8 cellular contexts compared by ENCODE assay signal in the genomic region with DNA sequence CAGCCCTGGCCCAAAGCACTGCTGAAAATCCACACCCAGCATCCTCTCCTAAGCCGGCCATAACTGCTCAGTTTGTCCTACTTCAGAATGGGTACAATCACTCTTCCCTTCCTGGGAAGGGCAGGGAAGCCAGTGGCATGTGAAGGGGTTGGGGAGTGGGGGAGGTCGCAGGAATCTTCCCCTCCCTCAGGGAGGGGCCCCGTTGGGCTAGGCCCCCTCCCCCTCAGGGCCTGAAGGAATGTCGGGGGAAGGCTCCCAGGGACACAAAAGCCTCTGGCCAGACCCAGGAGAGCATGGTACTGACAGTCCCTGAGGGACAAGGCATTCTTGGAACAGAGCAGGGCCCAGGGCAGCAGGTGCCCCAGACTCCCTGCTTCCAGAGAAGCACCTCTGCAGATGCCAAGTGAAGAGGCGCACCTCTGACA. TPM values are rescaled to one million over a fixed set of nuclear protein-coding genes. Genes with fewer than 3 reads are reported as not detected.
DNase-seq lines count a peak whose midpoint lies in the region; ATAC-seq, FAIRE-seq and TF ChIP-seq lines count a peak whose summit lies in the region.

No MANE protein-coding gene starts in this region.

- no peaks in the 10 kb centered on the region for H3K27me3 ChIP-seq in HepG2 (ENCODE audit: control insufficient read depth in 1 of 2, insufficient read depth in 2 of 2, low read length in 2 of 2)

- CTCF ChIA-PET in activated naive CD4-positive, alpha-beta T cell treated with anti-CD3 and anti-CD28 coated beads, Interleukin-2, amount 10 ng/mL, durations not matched to agents 7 days and 5 days (lab: Charles Lee), result no interaction called here
- CTCF ChIA-PET in HepG2 (lab: Yijun Ruan, JAX; ENCODE audit: low intra/inter-chr PET ratio, low total read pairs), result no interaction called here

- H3K4me2 ChIP-seq in HepG2 (ENCODE audit: low read depth, low read length), result peak overlapping the region; percentile 92

- no peak for TF ChIP-seq RAD21 in HepG2 (CRISPR knock-in tag; IDR thresholded peaks at IDR 0.05)

- no peak for TF ChIP-seq POLR2A in HepG2 (IDR thresholded peaks at IDR 0.05; ENCODE audit: insufficient read depth in 1 of 2, low read depth in 2 of 2, low read length in 2 of 2)

- H3K4me1 ChIP-seq in HepG2 (ENCODE audit: insufficient read depth, low read length), result peaks cover 66% of the 10 kb centered on the region

- FAIRE-seq in HepG2 (lab: Jason Lieb, UNC) (no peak), RCC 7860 (lab: Jason Lieb, UNC) (no peak)

- peaks cover 15% of the 10 kb centered on the region for H3K79me2 ChIP-seq in HepG2 (ENCODE audit: insufficient read depth, low read length)

- TF ChIP-seq CTCF in astrocyte of the spinal cord (IDR thresholded peaks at IDR 0.05; ENCODE audit: low read depth, low read length) (no peak), HepG2 (CRISPR knock-in tag; IDR thresholded peaks at IDR 0.05) (no peak), type B pancreatic cell (conservative IDR thresholded peaks at IDR 0.05) (no peak), GM20000 (IDR thresholded peaks at IDR 0.05; ENCODE audit: extremely low read depth, missing control alignments) (no peak)

- in situ Hi-C loops in astrocyte of the spinal cord (cut with HindIII; ENCODE audit: low sequenced_read_pairs) (no loop called here), HepG2 (cut with HindIII; ENCODE audit: extremely low pct_ligation_motif_present, low pct_unique_long_range_greater_than_20kb) (no loop called here)

- DNase-seq in activated naive CD4-positive, alpha-beta T cell treated with anti-CD3 and anti-CD28 coated beads, Interleukin-2, amount 10 ng/mL, durations not matched to agents 7 days and 5 days, result no peak
- no peak for DNase-seq in activated naive CD4-positive, alpha-beta T cell (lab: John Stamatoyannopoulos, UW)
- DNase-seq in astrocyte of the spinal cord (ENCODE audit: low read depth, low spot score) (no peak), HepG2 (ENCODE audit: low spot score) (no peak), type B pancreatic cell (ENCODE audit: extremely low spot score, unreplicated experiment) (no peak), RCC 7860 (ENCODE audit: low spot score) (no peak), GM20000 (ENCODE audit: low spot score) (no peak), NCI-H187 treated with DMSO at 0.1 percent for 48 hours (lab: John Stamatoyannopoulos, UW) (no peak)

- TF ChIP-seq EP300 in HepG2 (IDR thresholded peaks at IDR 0.05; ENCODE audit: low read depth in 2 of 2, low read length in 2 of 2) (no peak), HepG2 (CRISPR knock-in tag; IDR thresholded peaks at IDR 0.05; ENCODE audit: borderline replicate concordance) (no peak)

- WGBS in HepG2 (ENCODE audit: low lambda C conversion rate), result 10% methylated on average over 3 of the region's 5 CpGs

- H3K9me3 Mint-ChIP-seq in activated naive CD4-positive, alpha-beta T cell treated with anti-CD3 and anti-CD28 coated beads, Interleukin-2, amount 10 ng/mL, durations not matched to agents 7 days and 5 days, result no peaks in the 10 kb centered on the region
- H3K9me3 Mint-ChIP-seq in type B pancreatic cell, result no peaks in the 10 kb centered on the region

- peak overlapping the region; percentile 76 for H3K9ac ChIP-seq in HepG2 (ENCODE audit: insufficient read depth, low read depth, low read length)

- no peaks in the 10 kb centered on the region for H3K9me3 ChIP-seq in HepG2 (ENCODE audit: low read length)

- peak overlapping the region; percentile 81 for H3K4me3 ChIP-seq in astrocyte of the spinal cord (ENCODE audit: low read depth, low read length)
- H3K4me3 ChIP-seq in HepG2 (replicated peaks in 1 of 3; ENCODE audit: insufficient read depth in 1 of 3, low read depth in 2 of 3, low read length in 3 of 3), result peak overlapping the region; percentile 74 to 88 (median 79)

- peak; percentile 6 for ATAC-seq in HepG2

- BruUV-seq in HepG2 (replicated peaks; lab: Mats Ljungman, UMichigan), result no TSS peak

- H3K4me1 Mint-ChIP-seq in activated naive CD4-positive, alpha-beta T cell treated with anti-CD3 and anti-CD28 coated beads, Interleukin-2, amount 10 ng/mL, durations not matched to agents 7 days and 5 days, result peaks cover 59% of the 10 kb centered on the region
- H3K4me1 Mint-ChIP-seq in type B pancreatic cell (ENCODE audit: unreplicated experiment), result peaks cover 28% of the 10 kb centered on the region

- peak overlapping the region; percentile 82 for H3K27ac ChIP-seq in HepG2 (ENCODE audit: extremely low read length, insufficient read depth, low read length)

- no peaks in the 10 kb centered on the region for H3K27me3 Mint-ChIP-seq in activated naive CD4-positive, alpha-beta T cell treated with anti-CD3 and anti-CD28 coated beads, Interleukin-2, amount 10 ng/mL, durations not matched to agents 7 days and 5 days
- no peaks in the 10 kb centered on the region for H3K27me3 Mint-ChIP-seq in type B pancreatic cell

- peak overlapping the region; percentile 78 for H3K27ac Mint-ChIP-seq in activated naive CD4-positive, alpha-beta T cell treated with anti-CD3 and anti-CD28 coated beads, Interleukin-2, amount 10 ng/mL, durations not matched to agents 7 days and 5 days
- H3K27ac Mint-ChIP-seq in type B pancreatic cell, result peak overlapping the region; percentile 91

- H3K36me3 ChIP-seq in HepG2 (replicated peaks in 1 of 2; ENCODE audit: control insufficient read depth in 1 of 2, insufficient read depth in 2 of 2, low read length in 2 of 2), result peaks cover 6 to 14% of the 10 kb centered on the region in 2 experiments; a peak in 4 of 5 replicates

- POLR2A ChIA-PET in HepG2 (lab: Yijun Ruan, JAX), result interaction anchor here (1.2 to 3.8 kb wide), 3 partner anchors 10 to 23 kb away, joined by 3 to 32 read pairs (median 21); a partner anchor contains a TSS

- H3K4me3 Mint-ChIP-seq in activated naive CD4-positive, alpha-beta T cell treated with anti-CD3 and anti-CD28 coated beads, Interleukin-2, amount 10 ng/mL, durations not matched to agents 7 days and 5 days, result peak overlapping the region; percentile 83
- H3K4me3 Mint-ChIP-seq in type B pancreatic cell, result peak overlapping the region; percentile 90

- no peaks in the 10 kb centered on the region for H4K20me1 ChIP-seq in HepG2 (ENCODE audit: insufficient read depth, low read length)

- H3K36me3 Mint-ChIP-seq in activated naive CD4-positive, alpha-beta T cell treated with anti-CD3 and anti-CD28 coated beads, Interleukin-2, amount 10 ng/mL, durations not matched to agents 7 days and 5 days, result peaks cover 44% of the 10 kb centered on the region
- H3K36me3 Mint-ChIP-seq in type B pancreatic cell, result peaks cover 35% of the 10 kb centered on the region

- H2AFZ ChIP-seq in HepG2 (ENCODE audit: low read length), result no peak overlapping the region

- intact Hi-C loops in HepG2 (cut with micrococcal nuclease; ENCODE audit: unreplicated experiment), result no loop called here

RNA-seq across cellular contexts. Expression of a gene that starts 1.2 kb away (rescaled TPM):
- 29.7 and 55.2 TPM in 2 replicates for total RNA-seq in HepG2 (2016; rRNA removed; fragmentation: Illumina TruSeq; extraction: Trizol)
- total RNA-seq in HepG2 (2016; cell fraction: cytosol; rRNA removed; fragmentation: Illumina TruSeq; extraction: Trizol; ENCODE audit: low read depth), result 12.3 and 14.1 TPM in 2 replicates
- 31.2 and 54.3 TPM in 2 replicates for total RNA-seq in HepG2 (2016; cell fraction: insoluble cytoplasmic fraction; rRNA removed; fragmentation: Illumina TruSeq; extraction: Trizol)
- total RNA-seq in HepG2 (2016; cell fraction: membrane; rRNA removed; fragmentation: Illumina TruSeq; extraction: Trizol), result 23.3 and 25.4 TPM in 2 replicates
- 40.7 and 42.5 TPM in 2 replicates for total RNA-seq in HepG2 (2016; cell fraction: nucleus; rRNA removed; fragmentation: Illumina TruSeq; extraction: Trizol)
- 77.4 and 95.9 TPM in 2 replicates for polyA plus RNA-seq in HepG2 (2011; rRNA removed)
- 64.9 and 73.4 TPM in 2 replicates for polyA plus RNA-seq in HepG2 (2011; cell fraction: cytosol; rRNA removed)
- 44.8 and 54.7 TPM in 2 replicates for polyA plus RNA-seq in HepG2 (2011; cell fraction: nucleus; rRNA removed)
- polyA plus RNA-seq in HepG2 (2012), result 33.2 and 44.1 TPM in 2 replicates
- polyA plus RNA-seq in HepG2 (2016; cell fraction: cytosol; fragmentation: Illumina TruSeq; extraction: Trizol; ENCODE audit: low read depth), result 17.0 and 18.2 TPM in 2 replicates
- 37.9 and 39.0 TPM in 2 replicates for polyA plus RNA-seq in HepG2 (2016; cell fraction: insoluble cytoplasmic fraction; fragmentation: Illumina TruSeq; extraction: Trizol; ENCODE audit: low read depth)
- 23.8 and 25.7 TPM in 2 replicates for polyA plus RNA-seq in HepG2 (2016; cell fraction: membrane; fragmentation: Illumina TruSeq; extraction: Trizol; ENCODE audit: low read depth)
- 78.4 and 80.0 TPM in 2 replicates for polyA plus RNA-seq in HepG2 (2016; cell fraction: nucleus; fragmentation: Illumina TruSeq; extraction: Trizol; ENCODE audit: insufficient read depth, low read depth)
- polyA minus RNA-seq in HepG2 (2011; rRNA and poly(A)+ RNA removed; ENCODE audit: low replicate concordance), result 60.0 and 196 TPM in 2 replicates
- polyA minus RNA-seq in HepG2 (2011; cell fraction: cytosol; rRNA and poly(A)+ RNA removed), result 18.8 and 25.8 TPM in 2 replicates
- 9.5 and 12.1 TPM in 2 replicates for polyA minus RNA-seq in HepG2 (2011; cell fraction: nucleus; rRNA and poly(A)+ RNA removed)
- total RNA-seq in type B pancreatic cell (ENCODE audit: low replicate concordance), result 52.2 and 124 TPM in 2 replicates

RNA-seq across cellular contexts. Expression of a gene that starts 7.8 kb away (rescaled TPM):
- total RNA-seq in HepG2 (2016; rRNA removed; fragmentation: Illumina TruSeq; extraction: Trizol), result 90.0 and 97.8 TPM in 2 replicates
- total RNA-seq in HepG2 (2016; cell fraction: cytosol; rRNA removed; fragmentation: Illumina TruSeq; extraction: Trizol; ENCODE audit: low read depth), result 46.4 and 52.0 TPM in 2 replicates
- 83.1 and 89.9 TPM in 2 replicates for total RNA-seq in HepG2 (2016; cell fraction: insoluble cytoplasmic fraction; rRNA removed; fragmentation: Illumina TruSeq; extraction: Trizol)
- 44.6 and 48.1 TPM in 2 replicates for total RNA-seq in HepG2 (2016; cell fraction: membrane; rRNA removed; fragmentation: Illumina TruSeq; extraction: Trizol)
- 41.5 and 42.9 TPM in 2 replicates for total RNA-seq in HepG2 (2016; cell fraction: nucleus; rRNA removed; fragmentation: Illumina TruSeq; extraction: Trizol)
- 39.5 and 57.9 TPM in 2 replicates for polyA plus RNA-seq in HepG2 (2011; rRNA removed)
- 30.0 and 51.5 TPM in 2 replicates for polyA plus RNA-seq in HepG2 (2011; cell fraction: cytosol; rRNA removed)
- polyA plus RNA-seq in HepG2 (2011; cell fraction: nucleus; rRNA removed), result 32.3 and 62.8 TPM in 2 replicates
- polyA plus RNA-seq in HepG2 (2012), result 30.3 and 42.3 TPM in 2 replicates
- 55.7 and 55.8 TPM in 2 replicates for polyA plus RNA-seq in HepG2 (2016; cell fraction: cytosol; fragmentation: Illumina TruSeq; extraction: Trizol; ENCODE audit: low read depth)
- 111 and 128 TPM in 2 replicates for polyA plus RNA-seq in HepG2 (2016; cell fraction: insoluble cytoplasmic fraction; fragmentation: Illumina TruSeq; extraction: Trizol; ENCODE audit: low read depth)
- polyA plus RNA-seq in HepG2 (2016; cell fraction: membrane; fragmentation: Illumina TruSeq; extraction: Trizol; ENCODE audit: low read depth), result 48.3 and 54.4 TPM in 2 replicates
- 82.6 and 84.9 TPM in 2 replicates for polyA plus RNA-seq in HepG2 (2016; cell fraction: nucleus; fragmentation: Illumina TruSeq; extraction: Trizol; ENCODE audit: insufficient read depth, low read depth)
- 131 and 377 TPM in 2 replicates for polyA minus RNA-seq in HepG2 (2011; rRNA and poly(A)+ RNA removed; ENCODE audit: low replicate concordance)
- 20.8 and 38.2 TPM in 2 replicates for polyA minus RNA-seq in HepG2 (2011; cell fraction: cytosol; rRNA and poly(A)+ RNA removed)
- 12.4 and 21.2 TPM in 2 replicates for polyA minus RNA-seq in HepG2 (2011; cell fraction: nucleus; rRNA and poly(A)+ RNA removed)
- total RNA-seq in type B pancreatic cell (ENCODE audit: low replicate concordance), result 33.9 and 114 TPM in 2 replicates

RNA-seq across cellular contexts. Expression of a gene that starts 23.0 kb away (rescaled TPM):
- total RNA-seq in HepG2 (2016; rRNA removed; fragmentation: Illumina TruSeq; extraction: Trizol), result 77.4 and 112 TPM in 2 replicates
- 27.8 and 29.8 TPM in 2 replicates for total RNA-seq in HepG2 (2016; cell fraction: cytosol; rRNA removed; fragmentation: Illumina TruSeq; extraction: Trizol; ENCODE audit: low read depth)
- 79.1 and 119 TPM in 2 replicates for total RNA-seq in HepG2 (2016; cell fraction: insoluble cytoplasmic fraction; rRNA removed; fragmentation: Illumina TruSeq; extraction: Trizol)
- 39.9 and 44.3 TPM in 2 replicates for total RNA-seq in HepG2 (2016; cell fraction: membrane; rRNA removed; fragmentation: Illumina TruSeq; extraction: Trizol)
- 30.3 and 33.9 TPM in 2 replicates for total RNA-seq in HepG2 (2016; cell fraction: nucleus; rRNA removed; fragmentation: Illumina TruSeq; extraction: Trizol)
- polyA plus RNA-seq in HepG2 (2011; rRNA removed), result 13.0 and 16.9 TPM in 2 replicates
- polyA plus RNA-seq in HepG2 (2011; cell fraction: cytosol; rRNA removed), result 15.2 and 18.5 TPM in 2 replicates
- polyA plus RNA-seq in HepG2 (2011; cell fraction: nucleus; rRNA removed), result 27.4 and 29.3 TPM in 2 replicates
- polyA plus RNA-seq in HepG2 (2012), result 34.9 and 41.7 TPM in 2 replicates
- polyA plus RNA-seq in HepG2 (2016; cell fraction: cytosol; fragmentation: Illumina TruSeq; extraction: Trizol; ENCODE audit: low read depth), result 23.6 and 24.6 TPM in 2 replicates
- polyA plus RNA-seq in HepG2 (2016; cell fraction: insoluble cytoplasmic fraction; fragmentation: Illumina TruSeq; extraction: Trizol; ENCODE audit: low read depth), result 98.6 and 98.7 TPM in 2 replicates
- polyA plus RNA-seq in HepG2 (2016; cell fraction: membrane; fragmentation: Illumina TruSeq; extraction: Trizol; ENCODE audit: low read depth), result 30.8 and 31.0 TPM in 2 replicates
- 48.4 and 55.2 TPM in 2 replicates for polyA plus RNA-seq in HepG2 (2016; cell fraction: nucleus; fragmentation: Illumina TruSeq; extraction: Trizol; ENCODE audit: insufficient read depth, low read depth)
- 11.0 and 19.2 TPM in 2 replicates for polyA minus RNA-seq in HepG2 (2011; rRNA and poly(A)+ RNA removed; ENCODE audit: low replicate concordance)
- 14.2 and 14.7 TPM in 2 replicates for polyA minus RNA-seq in HepG2 (2011; cell fraction: cytosol; rRNA and poly(A)+ RNA removed)
- 30.3 and 36.6 TPM in 2 replicates for polyA minus RNA-seq in HepG2 (2011; cell fraction: nucleus; rRNA and poly(A)+ RNA removed)
- total RNA-seq in type B pancreatic cell (ENCODE audit: low replicate concordance), result 37.2 and 48.1 TPM in 2 replicates

RNA-seq across cellular contexts. Expression of a gene that starts 23.1 kb away (rescaled TPM):
- total RNA-seq in HepG2 (2016; rRNA removed; fragmentation: Illumina TruSeq; extraction: Trizol) (5.6 and 8.0 TPM in 2 replicates), type B pancreatic cell (ENCODE audit: low replicate concordance) (45.8 and 65.7 TPM in 2 replicates)
- total RNA-seq in HepG2 (2016; cell fraction: cytosol; rRNA removed; fragmentation: Illumina TruSeq; extraction: Trizol; ENCODE audit: low read depth), result 3.8 TPM in 2 replicates
- 4.3 and 9.7 TPM in 2 replicates for total RNA-seq in HepG2 (2016; cell fraction: insoluble cytoplasmic fraction; rRNA removed; fragmentation: Illumina TruSeq; extraction: Trizol)
- total RNA-seq in HepG2 (2016; cell fraction: membrane; rRNA removed; fragmentation: Illumina TruSeq; extraction: Trizol), result 3.6 TPM in 2 replicates
- total RNA-seq in HepG2 (2016; cell fraction: nucleus; rRNA removed; fragmentation: Illumina TruSeq; extraction: Trizol), result 17.5 and 18.0 TPM in 2 replicates
- polyA plus RNA-seq in HepG2 (2011; rRNA removed), result 8.8 and 9.8 TPM in 2 replicates
- 2.2 and 3.1 TPM in 2 replicates for polyA plus RNA-seq in HepG2 (2011; cell fraction: cytosol; rRNA removed)
- polyA plus RNA-seq in HepG2 (2011; cell fraction: nucleus; rRNA removed), result 58.1 and 68.7 TPM in 2 replicates
- polyA plus RNA-seq in HepG2 (2012), result 7.8 and 8.7 TPM in 2 replicates
- polyA plus RNA-seq in HepG2 (2016; cell fraction: cytosol; fragmentation: Illumina TruSeq; extraction: Trizol; ENCODE audit: low read depth), result 0.57 and 0.69 TPM in 2 replicates
- polyA plus RNA-seq in HepG2 (2016; cell fraction: insoluble cytoplasmic fraction; fragmentation: Illumina TruSeq; extraction: Trizol; ENCODE audit: low read depth), result 2.9 and 3.7 TPM in 2 replicates
- 1.2 and 1.3 TPM in 2 replicates for polyA plus RNA-seq in HepG2 (2016; cell fraction: membrane; fragmentation: Illumina TruSeq; extraction: Trizol; ENCODE audit: low read depth)
- 23.7 and 25.9 TPM in 2 replicates for polyA plus RNA-seq in HepG2 (2016; cell fraction: nucleus; fragmentation: Illumina TruSeq; extraction: Trizol; ENCODE audit: insufficient read depth, low read depth)
- 36.3 and 51.9 TPM in 2 replicates for polyA minus RNA-seq in HepG2 (2011; rRNA and poly(A)+ RNA removed; ENCODE audit: low replicate concordance)
- polyA minus RNA-seq in HepG2 (2011; cell fraction: cytosol; rRNA and poly(A)+ RNA removed), result 3.5 and 5.0 TPM in 2 replicates
- polyA minus RNA-seq in HepG2 (2011; cell fraction: nucleus; rRNA and poly(A)+ RNA removed), result 55.9 and 71.0 TPM in 2 replicates

RNA-seq across cellular contexts. Expression of a gene that starts 29.0 kb away (rescaled TPM):
- total RNA-seq in HepG2 (2016; rRNA removed; fragmentation: Illumina TruSeq; extraction: Trizol), result not detected in 2 replicates
- 0.30 TPM in 1 of 2 replicates, not detected in the other for total RNA-seq in HepG2 (2016; cell fraction: cytosol; rRNA removed; fragmentation: Illumina TruSeq; extraction: Trizol; ENCODE audit: low read depth)
- total RNA-seq in HepG2 (2016; cell fraction: insoluble cytoplasmic fraction; rRNA removed; fragmentation: Illumina TruSeq; extraction: Trizol), result not detected in 2 replicates
- total RNA-seq in HepG2 (2016; cell fraction: membrane; rRNA removed; fragmentation: Illumina TruSeq; extraction: Trizol), result not detected in 2 replicates
- not detected in 2 replicates for total RNA-seq in HepG2 (2016; cell fraction: nucleus; rRNA removed; fragmentation: Illumina TruSeq; extraction: Trizol)
- not detected in 2 replicates for polyA plus RNA-seq in HepG2 (2011; rRNA removed)
- polyA plus RNA-seq in HepG2 (2011; cell fraction: cytosol; rRNA removed), result not detected in 2 replicates
- not detected in 2 replicates for polyA plus RNA-seq in HepG2 (2011; cell fraction: nucleus; rRNA removed)
- polyA plus RNA-seq in HepG2 (2012), result not detected in 2 replicates
- polyA plus RNA-seq in HepG2 (2016; cell fraction: cytosol; fragmentation: Illumina TruSeq; extraction: Trizol; ENCODE audit: low read depth), result not detected in 2 replicates
- polyA plus RNA-seq in HepG2 (2016; cell fraction: insoluble cytoplasmic fraction; fragmentation: Illumina TruSeq; extraction: Trizol; ENCODE audit: low read depth), result 0.12 TPM in 1 of 2 replicates, not detected in the other
- not detected in 2 replicates for polyA plus RNA-seq in HepG2 (2016; cell fraction: membrane; fragmentation: Illumina TruSeq; extraction: Trizol; ENCODE audit: low read depth)
- polyA plus RNA-seq in HepG2 (2016; cell fraction: nucleus; fragmentation: Illumina TruSeq; extraction: Trizol; ENCODE audit: insufficient read depth, low read depth), result not detected in 2 replicates
- polyA minus RNA-seq in HepG2 (2011; rRNA and poly(A)+ RNA removed; ENCODE audit: low replicate concordance), result 0.54 TPM in 1 of 2 replicates, not detected in the other
- not detected in 2 replicates for polyA minus RNA-seq in HepG2 (2011; cell fraction: cytosol; rRNA and poly(A)+ RNA removed)
- polyA minus RNA-seq in HepG2 (2011; cell fraction: nucleus; rRNA and poly(A)+ RNA removed), result not detected in 2 replicates
- not detected in 2 replicates for total RNA-seq in type B pancreatic cell (ENCODE audit: low replicate concordance)
